In genomic region chr1:223141021-223141420, GRCh38 we compare ENCODE assay signal across 1 cellular context.
TF ChIP-seq lines count a peak whose summit lies in the region.

No MANE protein-coding gene starts in this region.

TF ChIP-seq in GM23338, 12 proteins besides CTCF, POLR2A, EP300 and RAD21:
- TF ChIP-seq ZNF462 (CRISPR knock-in tag; IDR thresholded peaks at IDR 0.05) (no peak), ZNF114 (CRISPR knock-in tag; IDR thresholded peaks at IDR 0.05) (no peak), NANOG (IDR thresholded peaks at IDR 0.05; ENCODE audit: borderline replicate concordance) (no peak), STAT1 (IDR thresholded peaks at IDR 0.05; ENCODE audit: unreplicated experiment) (no peak), JUNB (IDR thresholded peaks at IDR 0.05; ENCODE audit: unreplicated experiment) (no peak), EZH2 (IDR thresholded peaks at IDR 0.05; ENCODE audit: low read depth, unreplicated experiment) (no peak), EZH2phosphoT487 (IDR thresholded peaks at IDR 0.05; ENCODE audit: unreplicated experiment) (no peak), ZNF331 (CRISPR knock-in tag; IDR thresholded peaks at IDR 0.05; ENCODE audit: low read depth) (no peak), CREB1 (CRISPR knock-in tag; IDR thresholded peaks at IDR 0.05; ENCODE audit: low read depth) (no peak), POLR2AphosphoS5 (IDR thresholded peaks at IDR 0.05; ENCODE audit: low read depth) (no peak)
- TF ChIP-seq, protein P1, sequence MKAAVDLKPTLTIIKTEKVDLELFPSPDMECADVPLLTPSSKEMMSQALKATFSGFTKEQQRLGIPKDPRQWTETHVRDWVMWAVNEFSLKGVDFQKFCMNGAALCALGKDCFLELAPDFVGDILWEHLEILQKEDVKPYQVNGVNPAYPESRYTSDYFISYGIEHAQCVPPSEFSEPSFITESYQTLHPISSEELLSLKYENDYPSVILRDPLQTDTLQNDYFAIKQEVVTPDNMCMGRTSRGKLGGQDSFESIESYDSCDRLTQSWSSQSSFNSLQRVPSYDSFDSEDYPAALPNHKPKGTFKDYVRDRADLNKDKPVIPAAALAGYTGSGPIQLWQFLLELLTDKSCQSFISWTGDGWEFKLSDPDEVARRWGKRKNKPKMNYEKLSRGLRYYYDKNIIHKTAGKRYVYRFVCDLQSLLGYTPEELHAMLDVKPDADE (IDR thresholded peaks at IDR 0.05), result no peak
- TF ChIP-seq, protein P2, sequence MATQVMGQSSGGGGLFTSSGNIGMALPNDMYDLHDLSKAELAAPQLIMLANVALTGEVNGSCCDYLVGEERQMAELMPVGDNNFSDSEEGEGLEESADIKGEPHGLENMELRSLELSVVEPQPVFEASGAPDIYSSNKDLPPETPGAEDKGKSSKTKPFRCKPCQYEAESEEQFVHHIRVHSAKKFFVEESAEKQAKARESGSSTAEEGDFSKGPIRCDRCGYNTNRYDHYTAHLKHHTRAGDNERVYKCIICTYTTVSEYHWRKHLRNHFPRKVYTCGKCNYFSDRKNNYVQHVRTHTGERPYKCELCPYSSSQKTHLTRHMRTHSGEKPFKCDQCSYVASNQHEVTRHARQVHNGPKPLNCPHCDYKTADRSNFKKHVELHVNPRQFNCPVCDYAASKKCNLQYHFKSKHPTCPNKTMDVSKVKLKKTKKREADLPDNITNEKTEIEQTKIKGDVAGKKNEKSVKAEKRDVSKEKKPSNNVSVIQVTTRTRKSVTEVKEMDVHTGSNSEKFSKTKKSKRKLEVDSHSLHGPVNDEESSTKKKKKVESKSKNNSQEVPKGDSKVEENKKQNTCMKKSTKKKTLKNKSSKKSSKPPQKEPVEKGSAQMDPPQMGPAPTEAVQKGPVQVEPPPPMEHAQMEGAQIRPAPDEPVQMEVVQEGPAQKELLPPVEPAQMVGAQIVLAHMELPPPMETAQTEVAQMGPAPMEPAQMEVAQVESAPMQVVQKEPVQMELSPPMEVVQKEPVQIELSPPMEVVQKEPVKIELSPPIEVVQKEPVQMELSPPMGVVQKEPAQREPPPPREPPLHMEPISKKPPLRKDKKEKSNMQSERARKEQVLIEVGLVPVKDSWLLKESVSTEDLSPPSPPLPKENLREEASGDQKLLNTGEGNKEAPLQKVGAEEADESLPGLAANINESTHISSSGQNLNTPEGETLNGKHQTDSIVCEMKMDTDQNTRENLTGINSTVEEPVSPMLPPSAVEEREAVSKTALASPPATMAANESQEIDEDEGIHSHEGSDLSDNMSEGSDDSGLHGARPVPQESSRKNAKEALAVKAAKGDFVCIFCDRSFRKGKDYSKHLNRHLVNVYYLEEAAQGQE (IDR thresholded peaks at IDR 0.05; ENCODE audit: unreplicated experiment), result no peak
